1 cellular context compared by ENCODE assay signal in the genomic region with DNA sequence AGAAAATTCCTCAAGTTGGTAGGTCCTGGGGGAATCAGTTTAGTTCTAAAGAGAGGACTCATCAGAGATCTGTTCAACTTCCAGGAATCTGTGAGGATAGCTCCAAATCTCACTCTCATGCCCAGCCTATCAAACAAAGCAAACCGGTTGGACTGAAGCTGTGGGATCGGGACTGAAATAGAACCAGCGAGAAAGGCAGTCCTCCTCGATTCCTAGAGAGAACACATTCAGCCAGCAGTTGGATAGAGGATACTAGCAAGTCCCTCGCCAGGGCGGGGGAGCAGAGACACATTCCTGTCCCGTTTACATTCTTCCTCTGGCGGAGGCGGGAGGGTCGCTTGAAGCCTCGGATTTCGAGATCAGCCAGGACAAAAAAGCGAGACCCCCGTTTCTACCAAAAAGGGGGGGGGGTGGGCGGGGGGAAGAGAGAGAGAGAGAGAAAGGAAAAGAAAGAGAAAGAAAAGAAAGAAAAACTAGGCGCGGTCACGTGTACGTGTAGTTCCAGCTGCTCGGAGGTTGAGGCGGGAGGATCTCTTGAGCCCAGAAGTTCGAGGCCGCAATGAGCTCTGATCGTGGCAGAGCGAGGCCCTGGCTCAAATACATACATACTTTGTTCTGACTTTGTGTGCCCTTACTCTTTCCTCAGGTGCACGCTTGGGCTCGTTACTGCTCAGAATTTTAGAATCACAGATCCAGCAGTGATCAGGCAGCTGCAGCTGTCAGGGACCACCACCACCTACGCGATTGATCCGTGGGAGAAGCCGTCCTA.
TF ChIP-seq lines count a peak whose summit lies in the region.

No MANE protein-coding gene starts in this region.

TF ChIP-seq in HepG2, 621 proteins besides CTCF, POLR2A, EP300 and RAD21 (continued from another document and continues in another):
- TF ChIP-seq GRHL1 (CRISPR knock-in tag; conservative IDR thresholded peaks at IDR 0.05) (no peak), RBFOX2 (IDR thresholded peaks at IDR 0.05; ENCODE audit: low read depth, low read length) (peak; percentile 47), ZZZ3 (CRISPR knock-in tag; IDR thresholded peaks at IDR 0.05; ENCODE audit: borderline replicate concordance) (peak; percentile 41; the same call in 1 of the 2 replicates), ZNF775 (CRISPR knock-in tag; IDR thresholded peaks at IDR 0.05; ENCODE audit: borderline replicate concordance) (no peak), CBX1 (IDR thresholded peaks at IDR 0.05; ENCODE audit: low read depth) (peak; percentile 86), ZNF235 (CRISPR knock-in tag; IDR thresholded peaks at IDR 0.05; ENCODE audit: borderline replicate concordance) (no peak), RCOR2 (CRISPR knock-in tag; IDR thresholded peaks at IDR 0.05) (peak; percentile 7; the same call in 1 of the 2 replicates), MXD1 (CRISPR knock-in tag; IDR thresholded peaks at IDR 0.05) (peak; percentile 18; the same call in 1 of the 2 replicates), GLMP (CRISPR knock-in tag; IDR thresholded peaks at IDR 0.05; ENCODE audit: borderline replicate concordance) (no peak), GABPB1 (CRISPR knock-in tag; IDR thresholded peaks at IDR 0.05) (peak; percentile 66), RFXANK (CRISPR knock-in tag; IDR thresholded peaks at IDR 0.05) (no peak), ZNF343 (CRISPR knock-in tag; IDR thresholded peaks at IDR 0.05) (0 out of 2 replicates have a peak, but pooled peaks have one; percentile 32), PREB (CRISPR knock-in tag; IDR thresholded peaks at IDR 0.05) (no peak), PPARG (CRISPR knock-in tag; conservative IDR thresholded peaks at IDR 0.05) (peak; percentile 63; the same call in 1 of the 2 replicates), FIP1L1 (IDR thresholded peaks at IDR 0.05; ENCODE audit: borderline replicate concordance, insufficient read depth, low read depth, low read length) (no peak), MEIS1 (CRISPR knock-in tag; IDR thresholded peaks at IDR 0.05; ENCODE audit: borderline replicate concordance) (0 out of 2 replicates have a peak, but pooled peaks have one; percentile 47), ZNF577 (CRISPR knock-in tag; IDR thresholded peaks at IDR 0.05; ENCODE audit: borderline replicate concordance, low read depth) (no peak), ZNF121 (CRISPR knock-in tag; IDR thresholded peaks at IDR 0.05) (0 out of 2 replicates have a peak, but pooled peaks have one; percentile 11), MED1 (CRISPR knock-in tag; IDR thresholded peaks at IDR 0.05) (peak; percentile 58; the same call in 1 of the 2 replicates), CREB3 (CRISPR knock-in tag; IDR thresholded peaks at IDR 0.05) (no peak), ESRRA (CRISPR knock-in tag; IDR thresholded peaks at IDR 0.05; ENCODE audit: low read depth) (no peak), PCBP1 (IDR thresholded peaks at IDR 0.05; ENCODE audit: borderline replicate concordance, low read depth, low read length) (no peak), ZNF589 (CRISPR knock-in tag; conservative IDR thresholded peaks at IDR 0.05) (no peak), PRMT3 (CRISPR knock-in tag; IDR thresholded peaks at IDR 0.05; ENCODE audit: borderline replicate concordance, low read depth) (no peak), SOX5 (CRISPR knock-in tag; IDR thresholded peaks at IDR 0.05; ENCODE audit: borderline replicate concordance) (peak; percentile 71), ZBTB38 (CRISPR knock-in tag; IDR thresholded peaks at IDR 0.05) (peak; percentile 72), HNRNPL (IDR thresholded peaks at IDR 0.05; ENCODE audit: low read depth, low read length) (no peak)
- TF ChIP-seq, protein P1, sequence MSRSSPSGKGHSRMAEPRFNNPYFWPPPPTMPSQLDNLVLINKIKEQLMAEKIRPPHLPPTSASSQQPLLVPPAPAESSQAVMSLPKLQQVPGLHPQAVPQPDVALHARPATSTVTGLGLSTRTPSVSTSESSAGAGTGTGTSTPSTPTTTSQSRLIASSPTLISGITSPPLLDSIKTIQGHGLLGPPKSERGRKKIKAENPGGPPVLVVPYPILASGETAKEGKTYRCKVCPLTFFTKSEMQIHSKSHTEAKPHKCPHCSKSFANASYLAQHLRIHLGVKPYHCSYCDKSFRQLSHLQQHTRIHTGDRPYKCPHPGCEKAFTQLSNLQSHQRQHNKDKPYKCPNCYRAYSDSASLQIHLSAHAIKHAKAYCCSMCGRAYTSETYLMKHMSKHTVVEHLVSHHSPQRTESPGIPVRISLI (CRISPR knock-in tag; IDR thresholded peaks at IDR 0.05; ENCODE audit: borderline replicate concordance) = no peak
- TF ChIP-seq, protein P2, sequence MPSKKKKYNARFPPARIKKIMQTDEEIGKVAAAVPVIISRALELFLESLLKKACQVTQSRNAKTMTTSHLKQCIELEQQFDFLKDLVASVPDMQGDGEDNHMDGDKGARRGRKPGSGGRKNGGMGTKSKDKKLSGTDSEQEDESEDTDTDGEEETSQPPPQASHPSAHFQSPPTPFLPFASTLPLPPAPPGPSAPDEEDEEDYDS (CRISPR knock-in tag; IDR thresholded peaks at IDR 0.05) = peak; percentile 77
- TF ChIP-seq, protein P3, sequence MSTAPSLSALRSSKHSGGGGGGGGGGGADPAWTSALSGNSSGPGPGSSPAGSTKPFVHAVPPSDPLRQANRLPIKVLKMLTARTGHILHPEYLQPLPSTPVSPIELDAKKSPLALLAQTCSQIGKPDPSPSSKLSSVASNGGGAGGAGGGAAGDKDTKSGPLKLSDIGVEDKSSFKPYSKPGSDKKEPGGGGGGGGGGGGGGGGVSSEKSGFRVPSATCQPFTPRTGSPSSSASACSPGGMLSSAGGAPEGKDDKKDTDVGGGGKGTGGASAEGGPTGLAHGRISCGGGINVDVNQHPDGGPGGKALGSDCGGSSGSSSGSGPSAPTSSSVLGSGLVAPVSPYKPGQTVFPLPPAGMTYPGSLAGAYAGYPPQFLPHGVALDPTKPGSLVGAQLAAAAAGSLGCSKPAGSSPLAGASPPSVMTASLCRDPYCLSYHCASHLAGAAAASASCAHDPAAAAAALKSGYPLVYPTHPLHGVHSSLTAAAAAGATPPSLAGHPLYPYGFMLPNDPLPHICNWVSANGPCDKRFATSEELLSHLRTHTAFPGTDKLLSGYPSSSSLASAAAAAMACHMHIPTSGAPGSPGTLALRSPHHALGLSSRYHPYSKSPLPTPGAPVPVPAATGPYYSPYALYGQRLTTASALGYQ (CRISPR knock-in tag; IDR thresholded peaks at IDR 0.05) = no peak
- TF ChIP-seq, protein P4, sequence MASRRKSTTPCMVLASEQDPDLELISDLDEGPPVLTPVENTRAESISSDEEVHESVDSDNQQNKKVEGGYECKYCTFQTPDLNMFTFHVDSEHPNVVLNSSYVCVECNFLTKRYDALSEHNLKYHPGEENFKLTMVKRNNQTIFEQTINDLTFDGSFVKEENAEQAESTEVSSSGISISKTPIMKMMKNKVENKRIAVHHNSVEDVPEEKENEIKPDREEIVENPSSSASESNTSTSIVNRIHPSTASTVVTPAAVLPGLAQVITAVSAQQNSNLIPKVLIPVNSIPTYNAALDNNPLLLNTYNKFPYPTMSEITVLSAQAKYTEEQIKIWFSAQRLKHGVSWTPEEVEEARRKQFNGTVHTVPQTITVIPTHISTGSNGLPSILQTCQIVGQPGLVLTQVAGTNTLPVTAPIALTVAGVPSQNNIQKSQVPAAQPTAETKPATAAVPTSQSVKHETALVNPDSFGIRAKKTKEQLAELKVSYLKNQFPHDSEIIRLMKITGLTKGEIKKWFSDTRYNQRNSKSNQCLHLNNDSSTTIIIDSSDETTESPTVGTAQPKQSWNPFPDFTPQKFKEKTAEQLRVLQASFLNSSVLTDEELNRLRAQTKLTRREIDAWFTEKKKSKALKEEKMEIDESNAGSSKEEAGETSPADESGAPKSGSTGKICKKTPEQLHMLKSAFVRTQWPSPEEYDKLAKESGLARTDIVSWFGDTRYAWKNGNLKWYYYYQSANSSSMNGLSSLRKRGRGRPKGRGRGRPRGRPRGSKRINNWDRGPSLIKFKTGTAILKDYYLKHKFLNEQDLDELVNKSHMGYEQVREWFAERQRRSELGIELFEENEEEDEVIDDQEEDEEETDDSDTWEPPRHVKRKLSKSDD (CRISPR knock-in tag; IDR thresholded peaks at IDR 0.05; ENCODE audit: low read depth) = peak; percentile 56; the same call in 1 of the 2 replicates
- TF ChIP-seq, protein P5, sequence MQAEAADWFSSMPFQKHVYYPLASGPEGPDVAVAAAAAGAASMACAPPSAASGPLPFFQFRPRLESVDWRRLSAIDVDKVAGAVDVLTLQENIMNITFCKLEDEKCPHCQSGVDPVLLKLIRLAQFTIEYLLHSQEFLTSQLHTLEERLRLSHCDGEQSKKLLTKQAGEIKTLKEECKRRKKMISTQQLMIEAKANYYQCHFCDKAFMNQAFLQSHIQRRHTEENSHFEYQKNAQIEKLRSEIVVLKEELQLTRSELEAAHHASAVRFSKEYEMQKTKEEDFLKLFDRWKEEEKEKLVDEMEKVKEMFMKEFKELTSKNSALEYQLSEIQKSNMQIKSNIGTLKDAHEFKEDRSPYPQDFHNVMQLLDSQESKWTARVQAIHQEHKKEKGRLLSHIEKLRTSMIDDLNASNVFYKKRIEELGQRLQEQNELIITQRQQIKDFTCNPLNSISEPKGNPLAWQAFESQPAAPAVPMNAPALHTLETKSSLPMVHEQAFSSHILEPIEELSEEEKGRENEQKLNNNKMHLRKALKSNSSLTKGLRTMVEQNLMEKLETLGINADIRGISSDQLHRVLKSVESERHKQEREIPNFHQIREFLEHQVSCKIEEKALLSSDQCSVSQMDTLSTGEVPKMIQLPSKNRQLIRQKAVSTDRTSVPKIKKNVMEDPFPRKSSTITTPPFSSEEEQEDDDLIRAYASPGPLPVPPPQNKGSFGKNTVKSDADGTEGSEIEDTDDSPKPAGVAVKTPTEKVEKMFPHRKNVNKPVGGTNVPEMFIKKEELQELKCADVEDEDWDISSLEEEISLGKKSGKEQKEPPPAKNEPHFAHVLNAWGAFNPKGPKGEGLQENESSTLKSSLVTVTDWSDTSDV (CRISPR knock-in tag; IDR thresholded peaks at IDR 0.05) = no peak
- TF ChIP-seq, protein P6, sequence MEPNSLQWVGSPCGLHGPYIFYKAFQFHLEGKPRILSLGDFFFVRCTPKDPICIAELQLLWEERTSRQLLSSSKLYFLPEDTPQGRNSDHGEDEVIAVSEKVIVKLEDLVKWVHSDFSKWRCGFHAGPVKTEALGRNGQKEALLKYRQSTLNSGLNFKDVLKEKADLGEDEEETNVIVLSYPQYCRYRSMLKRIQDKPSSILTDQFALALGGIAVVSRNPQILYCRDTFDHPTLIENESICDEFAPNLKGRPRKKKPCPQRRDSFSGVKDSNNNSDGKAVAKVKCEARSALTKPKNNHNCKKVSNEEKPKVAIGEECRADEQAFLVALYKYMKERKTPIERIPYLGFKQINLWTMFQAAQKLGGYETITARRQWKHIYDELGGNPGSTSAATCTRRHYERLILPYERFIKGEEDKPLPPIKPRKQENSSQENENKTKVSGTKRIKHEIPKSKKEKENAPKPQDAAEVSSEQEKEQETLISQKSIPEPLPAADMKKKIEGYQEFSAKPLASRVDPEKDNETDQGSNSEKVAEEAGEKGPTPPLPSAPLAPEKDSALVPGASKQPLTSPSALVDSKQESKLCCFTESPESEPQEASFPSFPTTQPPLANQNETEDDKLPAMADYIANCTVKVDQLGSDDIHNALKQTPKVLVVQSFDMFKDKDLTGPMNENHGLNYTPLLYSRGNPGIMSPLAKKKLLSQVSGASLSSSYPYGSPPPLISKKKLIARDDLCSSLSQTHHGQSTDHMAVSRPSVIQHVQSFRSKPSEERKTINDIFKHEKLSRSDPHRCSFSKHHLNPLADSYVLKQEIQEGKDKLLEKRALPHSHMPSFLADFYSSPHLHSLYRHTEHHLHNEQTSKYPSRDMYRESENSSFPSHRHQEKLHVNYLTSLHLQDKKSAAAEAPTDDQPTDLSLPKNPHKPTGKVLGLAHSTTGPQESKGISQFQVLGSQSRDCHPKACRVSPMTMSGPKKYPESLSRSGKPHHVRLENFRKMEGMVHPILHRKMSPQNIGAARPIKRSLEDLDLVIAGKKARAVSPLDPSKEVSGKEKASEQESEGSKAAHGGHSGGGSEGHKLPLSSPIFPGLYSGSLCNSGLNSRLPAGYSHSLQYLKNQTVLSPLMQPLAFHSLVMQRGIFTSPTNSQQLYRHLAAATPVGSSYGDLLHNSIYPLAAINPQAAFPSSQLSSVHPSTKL (CRISPR knock-in tag; IDR thresholded peaks at IDR 0.05) = peak; percentile 77
